10 cellular contexts compared by ENCODE assay signal in the genomic region with DNA sequence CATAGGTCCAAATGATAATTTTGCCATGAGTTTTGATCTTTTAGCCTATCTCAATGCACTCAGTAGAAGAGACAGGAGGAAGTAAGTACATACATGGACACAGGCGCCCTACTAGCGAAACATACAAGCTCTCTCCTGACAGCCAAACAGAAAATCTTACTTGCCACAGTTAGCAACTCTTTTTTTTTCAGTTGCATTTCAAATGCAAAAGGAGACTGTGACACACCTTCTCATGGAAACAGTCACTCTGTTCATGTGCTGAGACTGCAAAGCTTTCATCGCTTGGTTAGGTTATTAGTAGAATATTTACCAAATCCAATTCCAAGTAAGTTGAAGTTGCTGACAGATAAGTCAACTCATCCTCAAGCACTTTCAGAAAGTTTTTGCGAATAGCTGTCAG.
A peak's percentile ranks its signal among the peaks of the same experiment; 100 is the strongest.
DNase-seq lines count a peak whose midpoint lies in the region; ATAC-seq, FAIRE-seq and TF ChIP-seq lines count a peak whose summit lies in the region.
"Had no signal": no experiment of that assay in that cellular context is flagged by ENCODE, and none has a peak within 500 bp of the region (broad histone marks: within the 10 kb centered on the region; RNA-seq: fewer than 3 reads in every experiment).

No MANE protein-coding gene starts in this region.

- POLR2A ChIA-PET in GM12878 (lab: Charles Lee), result no interaction called here

- no peaks in the 10 kb centered on the region for H4K20me1 ChIP-seq in GM12878 (ENCODE audit: control insufficient read depth, insufficient read depth)

- H3K4me2 ChIP-seq in GM12878 (ENCODE audit: control insufficient read depth, insufficient read depth), result peak overlapping the region; percentile 47; the same call in 1 of the 2 replicates

- H3K27ac ChIP-seq in GM12878 (ENCODE audit: control insufficient read depth, insufficient read depth) (no peak overlapping the region), SJCRH30 (no peak overlapping the region)
- H3K27ac ChIP-seq: parathyroid adenoma had no signal

- RAD21 ChIA-PET in GM12878 (lab: Charles Lee; ENCODE audit: unreplicated experiment), result no interaction called here

- DNase-seq in GM12878 (ENCODE audit: low read depth, low spot score) (no peak), NCI-H187 treated with DMSO at 0.1 percent for 48 hours (lab: John Stamatoyannopoulos, UW) (no peak), COLO829 (ENCODE audit: low spot score) (no peak), SJCRH30 (no peak), NCI-H69 (lab: John Stamatoyannopoulos, UW) (no peak)
- DNase-seq: NCI-H2081 treated with DMSO at 0.1 percent for 48 hours had no signal

- H3K36me3 ChIP-seq in GM12878 (ENCODE audit: control insufficient read depth in 2 of 2, insufficient read depth in 2 of 2, low read length in 1 of 2), result no peaks in the 10 kb centered on the region
- no peaks in the 10 kb centered on the region for H3K36me3 ChIP-seq in SJCRH30

- no peak for TF ChIP-seq POLR2A in GM12878 (IDR thresholded peaks at IDR 0.05; ENCODE audit: low read depth, low read length)

- BruUV-seq in GM12878 (replicated peaks; lab: Mats Ljungman, UMichigan), result no TSS peak

- TF ChIP-seq CTCF in GM12878 (IDR thresholded peaks at IDR 0.05 in 2 of 3, conservative IDR thresholded peaks at IDR 0.05 in 1 of 3; ENCODE audit: control insufficient read depth in 2 of 3, extremely low read depth in 1 of 3, insufficient read depth in 1 of 3, low read depth in 3 of 3, low read length in 3 of 3), result no peak

- CTCF ChIA-PET in GM12878 (lab: Yijun Ruan, JAX), result interaction anchor here (1.8 kb wide), 1 partner anchor 12 kb away, joined by 3 read pairs; no protein-coding TSS in a partner anchor

- no peak overlapping the region for H2AFZ ChIP-seq in GM12878 (ENCODE audit: control insufficient read depth, low read depth, low read length)
- H2AFZ ChIP-seq: parathyroid adenoma had no signal

- H3K9ac ChIP-seq in GM12878 (ENCODE audit: control insufficient read depth, insufficient read depth, low read length), result no peak overlapping the region
- H3K9ac ChIP-seq: parathyroid adenoma had no signal

- H3K4me3 ChIP-seq in GM12878 (peak overlapping the region; percentile 38; the same call in 1 of the 2 replicates), SJCRH30 (no peak overlapping the region)

- peak; percentile 67 for ATAC-seq in GM18511 (IDR thresholded peaks at IDR 0.05; ENCODE audit: unreplicated experiment)
- ATAC-seq in GM21390 (IDR thresholded peaks at IDR 0.05; ENCODE audit: unreplicated experiment), result peak; percentile 49
- peak; percentile 39 for ATAC-seq in HG03159 (IDR thresholded peaks at IDR 0.05; ENCODE audit: unreplicated experiment)
- peak; percentile 19; the same call in 2 of the 3 replicates for ATAC-seq in GM12878

- no peak for FAIRE-seq in GM12878 (lab: Jason Lieb, UNC)

- intact Hi-C loops in GM12878 (cut with micrococcal nuclease; ENCODE audit: unreplicated experiment), result no loop called here

- no peaks in the 10 kb centered on the region; a peak in 1 of 4 replicates for H3K27me3 ChIP-seq in GM12878 (replicated peaks in 1 of 2; ENCODE audit: control insufficient read depth in 2 of 2, insufficient read depth in 2 of 2, low read length in 1 of 2)
- no peaks in the 10 kb centered on the region for H3K27me3 ChIP-seq in SJCRH30

- H3K4me1 ChIP-seq in GM12878 (ENCODE audit: control insufficient read depth, insufficient read depth, low read length) (peaks cover 3% of the 10 kb centered on the region; the same call in 1 of the 2 replicates), SJCRH30 (no peaks in the 10 kb centered on the region)
- H3K4me1 ChIP-seq: parathyroid adenoma had no signal

- SMC1A ChIA-PET in GM12878 (lab: Charles Lee; ENCODE audit: uncharacterized antibody, unreplicated experiment), result interaction anchor here (0.8 to 1.8 kb wide), 4 partner anchors 9 to 32 kb away, joined by 3 to 7 read pairs (median 4); no protein-coding TSS in a partner anchor

- in situ Hi-C loops in GM12878 (cut with MboI), result no loop called here

- no peak for TF ChIP-seq RAD21 in GM12878 (IDR thresholded peaks at IDR 0.05; ENCODE audit: insufficient read depth, low read depth, low read length)

- H3K79me2 ChIP-seq in GM12878 (ENCODE audit: control insufficient read depth, insufficient read depth, low read length), result no peaks in the 10 kb centered on the region
- H3K79me2 ChIP-seq: parathyroid adenoma had no signal

- H3K9me3 ChIP-seq in GM12878 (replicated peaks; ENCODE audit: control insufficient read depth, insufficient read depth, low read length) (no peaks in the 10 kb centered on the region), SJCRH30 (replicated peaks) (no peaks in the 10 kb centered on the region)

- WGBS in GM12878 (ENCODE audit: insufficient coverage, insufficient replicate concordance, low lambda C conversion rate, missing lambda C conversion rate), result 58% methylated on average over 4 of the region's 4 CpGs

- TF ChIP-seq EP300 in GM12878 (IDR thresholded peaks at IDR 0.05; ENCODE audit: borderline replicate concordance in 1 of 2, control insufficient read depth in 1 of 2, low read depth in 2 of 2, low read length in 2 of 2), result no peak

TF ChIP-seq in GM12878, 131 proteins besides CTCF, POLR2A, EP300 and RAD21 (continues in another document):
- TF ChIP-seq NBN (IDR thresholded peaks at IDR 0.05) (no peak), LARP7 (IDR thresholded peaks at IDR 0.05) (no peak), PML (IDR thresholded peaks at IDR 0.05; ENCODE audit: low read length) (no peak), GABPA (IDR thresholded peaks at IDR 0.05; ENCODE audit: low read depth) (no peak), WRNIP1 (IDR thresholded peaks at IDR 0.05; ENCODE audit: borderline replicate concordance, low read depth, low read length) (no peak), EZH2 (IDR thresholded peaks at IDR 0.05; ENCODE audit: borderline replicate concordance, control insufficient read depth, low read depth, low read length) (no peak), SRF (IDR thresholded peaks at IDR 0.05; ENCODE audit: low read depth in 2 of 2, low read length in 2 of 2) (no peak), JUNB (IDR thresholded peaks at IDR 0.05) (no peak), IKZF1 (conservative IDR thresholded peaks at IDR 0.05) (no peak), CBX5 (IDR thresholded peaks at IDR 0.05; ENCODE audit: low read depth) (no peak), SUZ12 (IDR thresholded peaks at IDR 0.05; ENCODE audit: unreplicated experiment) (no peak), POU2F2 (IDR thresholded peaks at IDR 0.05; ENCODE audit: borderline replicate concordance, low read depth, low read length) (no peak), TCF12 (IDR thresholded peaks at IDR 0.05; ENCODE audit: low read depth, low read length) (no peak), NRF1 (conservative IDR thresholded peaks at IDR 0.05; ENCODE audit: low read depth, low read length) (no peak), NR2C1 (IDR thresholded peaks at IDR 0.05) (no peak)
- TF ChIP-seq, protein P1, sequence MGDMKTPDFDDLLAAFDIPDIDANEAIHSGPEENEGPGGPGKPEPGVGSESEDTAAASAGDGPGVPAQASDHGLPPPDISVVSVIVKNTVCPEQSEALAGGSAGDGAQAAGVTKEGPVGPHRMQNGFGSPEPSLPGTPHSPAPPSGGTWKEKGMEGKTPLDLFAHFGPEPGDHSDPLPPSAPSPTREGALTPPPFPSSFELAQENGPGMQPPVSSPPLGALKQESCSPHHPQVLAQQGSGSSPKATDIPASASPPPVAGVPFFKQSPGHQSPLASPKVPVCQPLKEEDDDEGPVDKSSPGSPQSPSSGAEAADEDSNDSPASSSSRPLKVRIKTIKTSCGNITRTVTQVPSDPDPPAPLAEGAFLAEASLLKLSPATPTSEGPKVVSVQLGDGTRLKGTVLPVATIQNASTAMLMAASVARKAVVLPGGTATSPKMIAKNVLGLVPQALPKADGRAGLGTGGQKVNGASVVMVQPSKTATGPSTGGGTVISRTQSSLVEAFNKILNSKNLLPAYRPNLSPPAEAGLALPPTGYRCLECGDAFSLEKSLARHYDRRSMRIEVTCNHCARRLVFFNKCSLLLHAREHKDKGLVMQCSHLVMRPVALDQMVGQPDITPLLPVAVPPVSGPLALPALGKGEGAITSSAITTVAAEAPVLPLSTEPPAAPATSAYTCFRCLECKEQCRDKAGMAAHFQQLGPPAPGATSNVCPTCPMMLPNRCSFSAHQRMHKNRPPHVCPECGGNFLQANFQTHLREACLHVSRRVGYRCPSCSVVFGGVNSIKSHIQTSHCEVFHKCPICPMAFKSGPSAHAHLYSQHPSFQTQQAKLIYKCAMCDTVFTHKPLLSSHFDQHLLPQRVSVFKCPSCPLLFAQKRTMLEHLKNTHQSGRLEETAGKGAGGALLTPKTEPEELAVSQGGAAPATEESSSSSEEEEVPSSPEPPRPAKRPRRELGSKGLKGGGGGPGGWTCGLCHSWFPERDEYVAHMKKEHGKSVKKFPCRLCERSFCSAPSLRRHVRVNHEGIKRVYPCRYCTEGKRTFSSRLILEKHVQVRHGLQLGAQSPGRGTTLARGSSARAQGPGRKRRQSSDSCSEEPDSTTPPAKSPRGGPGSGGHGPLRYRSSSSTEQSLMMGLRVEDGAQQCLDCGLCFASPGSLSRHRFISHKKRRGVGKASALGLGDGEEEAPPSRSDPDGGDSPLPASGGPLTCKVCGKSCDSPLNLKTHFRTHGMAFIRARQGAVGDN (IDR thresholded peaks at IDR 0.05), result no peak
- TF ChIP-seq, protein P2, sequence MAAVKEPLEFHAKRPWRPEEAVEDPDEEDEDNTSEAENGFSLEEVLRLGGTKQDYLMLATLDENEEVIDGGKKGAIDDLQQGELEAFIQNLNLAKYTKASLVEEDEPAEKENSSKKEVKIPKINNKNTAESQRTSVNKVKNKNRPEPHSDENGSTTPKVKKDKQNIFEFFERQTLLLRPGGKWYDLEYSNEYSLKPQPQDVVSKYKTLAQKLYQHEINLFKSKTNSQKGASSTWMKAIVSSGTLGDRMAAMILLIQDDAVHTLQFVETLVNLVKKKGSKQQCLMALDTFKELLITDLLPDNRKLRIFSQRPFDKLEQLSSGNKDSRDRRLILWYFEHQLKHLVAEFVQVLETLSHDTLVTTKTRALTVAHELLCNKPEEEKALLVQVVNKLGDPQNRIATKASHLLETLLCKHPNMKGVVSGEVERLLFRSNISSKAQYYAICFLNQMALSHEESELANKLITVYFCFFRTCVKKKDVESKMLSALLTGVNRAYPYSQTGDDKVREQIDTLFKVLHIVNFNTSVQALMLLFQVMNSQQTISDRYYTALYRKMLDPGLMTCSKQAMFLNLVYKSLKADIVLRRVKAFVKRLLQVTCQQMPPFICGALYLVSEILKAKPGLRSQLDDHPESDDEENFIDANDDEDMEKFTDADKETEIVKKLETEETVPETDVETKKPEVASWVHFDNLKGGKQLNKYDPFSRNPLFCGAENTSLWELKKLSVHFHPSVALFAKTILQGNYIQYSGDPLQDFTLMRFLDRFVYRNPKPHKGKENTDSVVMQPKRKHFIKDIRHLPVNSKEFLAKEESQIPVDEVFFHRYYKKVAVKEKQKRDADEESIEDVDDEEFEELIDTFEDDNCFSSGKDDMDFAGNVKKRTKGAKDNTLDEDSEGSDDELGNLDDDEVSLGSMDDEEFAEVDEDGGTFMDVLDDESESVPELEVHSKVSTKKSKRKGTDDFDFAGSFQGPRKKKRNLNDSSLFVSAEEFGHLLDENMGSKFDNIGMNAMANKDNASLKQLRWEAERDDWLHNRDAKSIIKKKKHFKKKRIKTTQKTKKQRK (IDR thresholded peaks at IDR 0.05; ENCODE audit: low read depth, low read length), result no peak
